Comparison of ENCODE assay signal across 1 cellular context in genomic region chr19:18000981-18001836, GRCh38.
TF ChIP-seq lines count a peak whose summit lies in the region.

No MANE protein-coding gene starts in this region.

TF ChIP-seq in HepG2, 621 proteins besides CTCF, POLR2A, EP300 and RAD21 (continued from another document):
- peak; percentile 31; the same call in 1 of the 2 replicates for TF ChIP-seq ARID4A (CRISPR knock-in tag; IDR thresholded peaks at IDR 0.05; ENCODE audit: borderline replicate concordance)
- TF ChIP-seq ATRX (CRISPR knock-in tag; IDR thresholded peaks at IDR 0.05; ENCODE audit: borderline replicate concordance) = no peak
- no peak for TF ChIP-seq NR2F2 (IDR thresholded peaks at IDR 0.05; ENCODE audit: borderline replicate concordance, low read depth)
- TF ChIP-seq ZNF746 (CRISPR knock-in tag; IDR thresholded peaks at IDR 0.05) = no peak
- TF ChIP-seq MED1 (CRISPR knock-in tag; IDR thresholded peaks at IDR 0.05) = peak; percentile 39; the same call in 1 of the 2 replicates
- TF ChIP-seq ZBTB20 (CRISPR knock-in tag; IDR thresholded peaks at IDR 0.05; ENCODE audit: borderline replicate concordance, low read depth) = peak; percentile 51; the same call in 1 of the 2 replicates
- no peak for TF ChIP-seq NCOA5 (CRISPR knock-in tag; IDR thresholded peaks at IDR 0.05)
- no peak for TF ChIP-seq NFIC (IDR thresholded peaks at IDR 0.05; ENCODE audit: low read length)
- TF ChIP-seq ZNF773 (CRISPR knock-in tag; IDR thresholded peaks at IDR 0.05; ENCODE audit: borderline replicate concordance) = peak; percentile 68; the same call in 1 of the 2 replicates
- TF ChIP-seq MAX (IDR thresholded peaks at IDR 0.05) = peak; percentile 89
- TF ChIP-seq ZNF558 (CRISPR knock-in tag; IDR thresholded peaks at IDR 0.05; ENCODE audit: borderline replicate concordance) = peak; percentile 67; the same call in 1 of the 2 replicates
- 0 out of 2 replicates have a peak, but pooled peaks have one; percentile 35 for TF ChIP-seq ZNF616 (CRISPR knock-in tag; IDR thresholded peaks at IDR 0.05; ENCODE audit: low read depth)
- TF ChIP-seq ZMAT5 (CRISPR knock-in tag; IDR thresholded peaks at IDR 0.05; ENCODE audit: borderline replicate concordance, low read depth) = no peak
- TF ChIP-seq ZFY (CRISPR knock-in tag; IDR thresholded peaks at IDR 0.05) = peak; percentile 66
- TF ChIP-seq BRF2 (CRISPR knock-in tag; IDR thresholded peaks at IDR 0.05) = no peak
- TF ChIP-seq PCBP1 (IDR thresholded peaks at IDR 0.05; ENCODE audit: borderline replicate concordance, low read depth, low read length) = peak; percentile 84; the same call in 1 of the 2 replicates
- no peak for TF ChIP-seq ZNF331 (CRISPR knock-in tag; IDR thresholded peaks at IDR 0.05)
- TF ChIP-seq ZNF10 (CRISPR knock-in tag; IDR thresholded peaks at IDR 0.05; ENCODE audit: borderline replicate concordance, low read depth) = no peak
- TF ChIP-seq SALL1 (CRISPR knock-in tag; IDR thresholded peaks at IDR 0.05) = peak; percentile 67
- TF ChIP-seq ZNF234 (CRISPR knock-in tag; conservative IDR thresholded peaks at IDR 0.05) = 0 out of 2 replicates have a peak, but pooled peaks have one; percentile 30
- no peak for TF ChIP-seq ZNF143 (CRISPR knock-in tag; IDR thresholded peaks at IDR 0.05)
- TF ChIP-seq, protein P1, sequence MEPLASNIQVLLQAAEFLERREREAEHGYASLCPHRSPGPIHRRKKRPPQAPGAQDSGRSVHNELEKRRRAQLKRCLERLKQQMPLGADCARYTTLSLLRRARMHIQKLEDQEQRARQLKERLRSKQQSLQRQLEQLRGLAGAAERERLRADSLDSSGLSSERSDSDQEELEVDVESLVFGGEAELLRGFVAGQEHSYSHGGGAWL (CRISPR knock-in tag; IDR thresholded peaks at IDR 0.05) = peak; percentile 81
- peak; percentile 86 for TF ChIP-seq SAP130 (CRISPR knock-in tag; IDR thresholded peaks at IDR 0.05; ENCODE audit: low read depth)
- TF ChIP-seq SIN3A (IDR thresholded peaks at IDR 0.05; ENCODE audit: borderline replicate concordance, low read depth, low read length) = peak; percentile 80; the same call in 1 of the 2 replicates
- no peak for TF ChIP-seq TOE1 (CRISPR knock-in tag; IDR thresholded peaks at IDR 0.05)
- TF ChIP-seq ZNF543 (CRISPR knock-in tag; IDR thresholded peaks at IDR 0.05) = no peak
- TF ChIP-seq MLX (CRISPR knock-in tag; IDR thresholded peaks at IDR 0.05) = peak; percentile 51
- TF ChIP-seq HMG20B (CRISPR knock-in tag; conservative IDR thresholded peaks at IDR 0.05) = no peak
- no peak for TF ChIP-seq ZNF383 (CRISPR knock-in tag; IDR thresholded peaks at IDR 0.05; ENCODE audit: borderline replicate concordance)
- TF ChIP-seq STAG1 (CRISPR knock-in tag; IDR thresholded peaks at IDR 0.05) = no peak
- peak; percentile 86 for TF ChIP-seq SALL2 (CRISPR knock-in tag; IDR thresholded peaks at IDR 0.05)
- TF ChIP-seq PHF8 (CRISPR knock-in tag; IDR thresholded peaks at IDR 0.05) = peak; percentile 56
